ENCODE assay signal across 16 cellular contexts in the genomic region with DNA sequence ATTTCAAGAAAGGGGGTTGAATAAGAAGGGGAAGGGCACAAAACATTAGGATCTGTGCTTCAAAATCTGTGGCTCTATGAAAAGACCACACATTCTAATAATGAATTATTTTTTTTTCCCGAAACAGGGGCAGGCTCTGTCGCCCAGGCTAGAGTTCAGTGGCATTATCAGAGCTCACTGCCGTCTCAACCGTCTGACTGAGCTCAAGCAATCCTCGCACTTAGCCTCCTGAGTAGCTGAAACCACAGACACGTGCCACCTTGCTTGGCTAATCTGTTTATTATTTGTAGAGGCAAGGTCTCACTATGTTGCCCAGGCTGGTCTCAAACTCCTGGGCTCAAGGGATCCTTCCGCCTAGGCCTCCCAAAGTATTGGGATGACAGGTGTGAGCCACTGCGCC. TPM values are rescaled to one million over a fixed set of nuclear protein-coding genes. Genes with fewer than 3 reads are reported as not detected.
A peak's percentile ranks its signal among the peaks of the same experiment; 100 is the strongest.
DNase-seq lines count a peak whose midpoint lies in the region; ATAC-seq, FAIRE-seq and TF ChIP-seq lines count a peak whose summit lies in the region.
"Had no signal": no experiment of that assay in that cellular context is flagged by ENCODE, and none has a peak within 500 bp of the region (broad histone marks: within the 10 kb centered on the region; RNA-seq: fewer than 3 reads in every experiment).

No MANE protein-coding gene starts in this region.

- CTCF ChIA-PET in endothelial cell of umbilical vein (lab: Charles Lee): interaction anchor here (0.7 to 3.6 kb wide), 7 partner anchors 16 to 541 kb away, joined by 3 to 19 read pairs (median 5); no protein-coding TSS in a partner anchor
- CTCF ChIA-PET in CD4-positive, alpha-beta memory T cell (lab: Charles Lee; ENCODE audit: partially characterized antibody): no interaction called here

- H3K27ac ChIP-seq in endothelial cell of umbilical vein (ENCODE audit: insufficient read depth, low read depth, low read length): peak overlapping the region; percentile 66
- no peak overlapping the region for H3K27ac ChIP-seq in CD4-positive, alpha-beta memory T cell (ENCODE audit: low read depth, low read length)
- H3K27ac ChIP-seq: foreskin keratinocyte had no signal

- H3F3A ChIP-seq in Loucy (ENCODE audit: low read depth): no peaks in the 10 kb centered on the region

- no peaks in the 10 kb centered on the region for H3K9me3 ChIP-seq in Loucy (ENCODE audit: insufficient read depth, low read depth, low read length)
- no peaks in the 10 kb centered on the region for H3K9me3 ChIP-seq in endothelial cell of umbilical vein (replicated peaks; ENCODE audit: control insufficient read depth, insufficient read depth, low read length)
- no peaks in the 10 kb centered on the region for H3K9me3 ChIP-seq in CD4-positive, alpha-beta memory T cell (ENCODE audit: control insufficient read depth in 1 of 2, low read length in 2 of 2)
- H3K9me3 ChIP-seq: Caco-2 had no signal

- DNase-seq in Caki2 (ENCODE audit: low read depth): peak; percentile 71
- no peak for DNase-seq in endothelial cell of umbilical vein (ENCODE audit: low read depth, low spot score)
- peak; percentile 85 for DNase-seq in renal cortical epithelial cell (ENCODE audit: low read depth)
- no peak for DNase-seq in CD4-positive, alpha-beta memory T cell
- no peak for DNase-seq in UCSD-AML1 (lab: John Stamatoyannopoulos, UW; ENCODE audit: unreplicated experiment)
- DNase-seq: activated gamma-delta T cell, Caco-2, left cardiac atrium, NCI-H1417 treated with DMSO at 0.1 percent for 48 hours, NCI-H526 treated with DMSO at 0.1 percent for 48 hours, occipital lobe had no signal

- no peak for ATAC-seq in HG02938 (IDR thresholded peaks at IDR 0.05; ENCODE audit: unreplicated experiment)

- in situ Hi-C loops in Caki2 (cut with HindIII; ENCODE audit: low pct_unique_long_range_greater_than_20kb, low sequenced_read_pairs): no loop called here

- dilution Hi-C loops in endothelial cell of umbilical vein (cut with MboI; ENCODE audit: extremely low pct_ligation_motif_present, low sequenced_read_pairs): no loop called here

- no TSS peak for BruUV-seq in endothelial cell of umbilical vein (replicated peaks; lab: Mats Ljungman, UMichigan)

- H3K27me3 Mint-ChIP-seq in CD4-positive, alpha-beta memory T cell: peaks cover 0 to 1% of the 10 kb centered on the region in 2 donors

- TF ChIP-seq CTCF in Loucy (conservative IDR thresholded peaks at IDR 0.05; ENCODE audit: low read length): no peak
- no peak for TF ChIP-seq CTCF in endothelial cell of umbilical vein (IDR thresholded peaks at IDR 0.05; ENCODE audit: extremely low read depth in 1 of 2, insufficient read depth in 1 of 2, low read depth in 1 of 2, low read length in 2 of 2)

- H3K4me1 ChIP-seq in Loucy (ENCODE audit: insufficient read depth, low read length, poor library complexity, severe bottlenecking): peaks cover 22% of the 10 kb centered on the region
- peaks cover 18% of the 10 kb centered on the region for H3K4me1 ChIP-seq in endothelial cell of umbilical vein (ENCODE audit: control insufficient read depth, extremely low read depth, insufficient read depth, low read length)
- H3K4me1 ChIP-seq in CD4-positive, alpha-beta memory T cell (ENCODE audit: insufficient read depth, low read length): peaks cover 17% of the 10 kb centered on the region
- H3K4me1 ChIP-seq: Caco-2 had no signal

- no peak overlapping the region for H3K4me3 ChIP-seq in Loucy (ENCODE audit: low read length, poor library complexity, severe bottlenecking)
- H3K4me3 ChIP-seq in endothelial cell of umbilical vein (replicated peaks in 1 of 3; ENCODE audit: insufficient read depth in 1 of 3, low read depth in 1 of 3, low read length in 3 of 3): no peak overlapping the region
- no peak overlapping the region for H3K4me3 ChIP-seq in CD4-positive, alpha-beta memory T cell (ENCODE audit: low read length in 2 of 2)
- H3K4me3 ChIP-seq: coronary artery had no signal

- no peaks in the 10 kb centered on the region for H4K20me1 ChIP-seq in Loucy (ENCODE audit: insufficient read depth, low read length, poor library complexity, severe bottlenecking)
- no peaks in the 10 kb centered on the region for H4K20me1 ChIP-seq in endothelial cell of umbilical vein (replicated peaks; ENCODE audit: control insufficient read depth, extremely low read depth, insufficient read depth, low read length)

- intact Hi-C loops in endothelial cell of umbilical vein (cut with micrococcal nuclease): no loop called here
- intact Hi-C loops in CD4-positive, alpha-beta memory T cell (cut with micrococcal nuclease): no loop called here

- H3K27me3 ChIP-seq in Loucy (ENCODE audit: insufficient read depth, low read length, poor library complexity, severe bottlenecking): peaks cover 29% of the 10 kb centered on the region
- H3K27me3 ChIP-seq in endothelial cell of umbilical vein (ENCODE audit: control insufficient read depth in 2 of 2, insufficient read depth in 2 of 2, low read length in 2 of 2): no peaks in the 10 kb centered on the region
- H3K27me3 ChIP-seq in CD4-positive, alpha-beta memory T cell (ENCODE audit: insufficient read depth, low read length): no peaks in the 10 kb centered on the region

- no peaks in the 10 kb centered on the region for H3K36me3 ChIP-seq in Loucy (ENCODE audit: insufficient read depth, low read length)
- H3K36me3 ChIP-seq in endothelial cell of umbilical vein (ENCODE audit: control insufficient read depth in 2 of 2, extremely low read depth in 1 of 2, insufficient read depth in 2 of 2, low read length in 2 of 2): no peaks in the 10 kb centered on the region
- peaks cover 3% of the 10 kb centered on the region for H3K36me3 ChIP-seq in CD4-positive, alpha-beta memory T cell (ENCODE audit: insufficient read depth, low read length)

- no peaks in the 10 kb centered on the region for H3K9me2 ChIP-seq in Loucy (replicated peaks; ENCODE audit: low read depth, low read length)

- peak overlapping the region; percentile 62 for H3K4me2 ChIP-seq in Loucy (ENCODE audit: low read depth, low read length, poor library complexity, severe bottlenecking)
- H3K4me2 ChIP-seq in endothelial cell of umbilical vein (ENCODE audit: insufficient read depth, low read length): peak overlapping the region; percentile 17

- POLR2A ChIA-PET in endothelial cell of umbilical vein (lab: Charles Lee): interaction anchor here (1.1 kb wide), 1 partner anchor 9 kb away, joined by 5 read pairs; no protein-coding TSS in a partner anchor
- POLR2A ChIA-PET in CD4-positive, alpha-beta memory T cell (lab: Charles Lee; ENCODE audit: partially characterized antibody): interaction anchor here (0.8 kb wide), 1 partner anchor 34 kb away, joined by 3 read pairs; the partner anchor contains the start of gene ACSL1

- H2AFZ ChIP-seq in Loucy (ENCODE audit: low read length) (no peak overlapping the region), endothelial cell of umbilical vein (ENCODE audit: low read depth, low read length) (no peak overlapping the region)

- H3K79me2 ChIP-seq in Loucy (ENCODE audit: insufficient read depth, low read length) (no peaks in the 10 kb centered on the region), endothelial cell of umbilical vein (ENCODE audit: control insufficient read depth, insufficient read depth, low read length) (no peaks in the 10 kb centered on the region)

- H3K9ac ChIP-seq in Loucy (ENCODE audit: low read depth, low read length, poor library complexity, severe bottlenecking) (no peak overlapping the region), endothelial cell of umbilical vein (replicated peaks; ENCODE audit: extremely low read depth, insufficient read depth, low read length) (peak overlapping the region; percentile 21)

- no peaks in the 10 kb centered on the region for H3K9me1 ChIP-seq in endothelial cell of umbilical vein (replicated peaks; ENCODE audit: control insufficient read depth, extremely low read depth, insufficient read depth, low read length)

- peaks cover 4 to 17% of the 10 kb centered on the region in 2 donors for H3K36me3 Mint-ChIP-seq in CD4-positive, alpha-beta memory T cell

- H3K27ac Mint-ChIP-seq in CD4-positive, alpha-beta memory T cell: no peak overlapping the region

- H3K4me3 Mint-ChIP-seq in CD4-positive, alpha-beta memory T cell: no peak overlapping the region

- H3K4me1 Mint-ChIP-seq in CD4-positive, alpha-beta memory T cell: peaks cover 9 to 20% (median 11%) of the 10 kb centered on the region in 4 donors

- peak; percentile 46 for FAIRE-seq in endothelial cell of umbilical vein (lab: Jason Lieb, UNC)

- H3K9me3 Mint-ChIP-seq in CD4-positive, alpha-beta memory T cell: no peaks in the 10 kb centered on the region
- H3K9me3 Mint-ChIP-seq: stimulated activated naive CD8-positive, alpha-beta T cell treated with anti-CD3 and anti-CD28 coated beads, Interleukin-15, Interleukin-2, amounts not matched to agents 100 ng/mL and 50 ng/mL, for 24 hours had no signal

- TF ChIP-seq POLR2A in endothelial cell of umbilical vein (IDR thresholded peaks at IDR 0.05; ENCODE audit: low read depth, low read length): no peak

RNA-seq across cellular contexts. Expression of gene ACSL1, which starts 33.4 kb away (rescaled TPM):
- total RNA-seq in Caki2 (2014; rRNA removed; shearing (Covaris generic); ENCODE audit: low replicate concordance): 37.8 and 42.8 TPM in 2 replicates
- total RNA-seq in endothelial cell of umbilical vein: 17.7 and 18.9 TPM in 2 replicates
- polyA plus RNA-seq in endothelial cell of umbilical vein: 6.7 and 7.3 TPM in 2 replicates
- 8.4 and 8.8 TPM in 2 replicates for polyA plus RNA-seq in endothelial cell of umbilical vein (2011; cell fraction: cytosol; rRNA removed)
- 13.3 and 13.9 TPM in 2 replicates for polyA plus RNA-seq in endothelial cell of umbilical vein (2011; cell fraction: nucleus; rRNA removed)
- 17.0 and 23.1 TPM in 2 replicates for polyA plus RNA-seq in endothelial cell of umbilical vein (2012)
- polyA minus RNA-seq in endothelial cell of umbilical vein: 23.8 and 29.7 TPM in 2 replicates
- 7.1 TPM for polyA minus RNA-seq in endothelial cell of umbilical vein (2011; cell fraction: cytosol; rRNA and poly(A)+ RNA removed)
- polyA minus RNA-seq in endothelial cell of umbilical vein (2011; cell fraction: nucleus; rRNA and poly(A)+ RNA removed): 9.8 and 12.3 TPM in 2 replicates
- total RNA-seq in renal cortical epithelial cell: 151 and 221 TPM in 2 replicates
- total RNA-seq in CD4-positive, alpha-beta memory T cell: 10 to 100 TPM; 11.5 to 12.9 TPM
- 1 to 10 TPM; 4.0 to 6.8 TPM for polyA plus RNA-seq in CD4-positive, alpha-beta memory T cell

RNA-seq across cellular contexts. Expression of gene CENPU, which starts 58.4 kb away (rescaled TPM):
- total RNA-seq in Caki2 (2014; rRNA removed; shearing (Covaris generic); ENCODE audit: low replicate concordance): 60.4 and 71.5 TPM in 2 replicates
- 35.6 and 37.9 TPM in 2 replicates for total RNA-seq in endothelial cell of umbilical vein
- 5.2 and 7.0 TPM in 2 replicates for polyA plus RNA-seq in endothelial cell of umbilical vein
- polyA plus RNA-seq in endothelial cell of umbilical vein (2011; cell fraction: cytosol; rRNA removed): 18.1 and 19.5 TPM in 2 replicates
- polyA plus RNA-seq in endothelial cell of umbilical vein (2011; cell fraction: nucleus; rRNA removed): 22.5 and 36.5 TPM in 2 replicates
- 9.1 and 22.3 TPM in 2 replicates for polyA plus RNA-seq in endothelial cell of umbilical vein (2012)
- 3.8 TPM in 2 replicates for polyA minus RNA-seq in endothelial cell of umbilical vein
- polyA minus RNA-seq in endothelial cell of umbilical vein (2011; cell fraction: cytosol; rRNA and poly(A)+ RNA removed): 11.8 TPM
- 14.0 and 23.4 TPM in 2 replicates for polyA minus RNA-seq in endothelial cell of umbilical vein (2011; cell fraction: nucleus; rRNA and poly(A)+ RNA removed)
- 2.9 and 17.5 TPM in 2 replicates for total RNA-seq in renal cortical epithelial cell
- total RNA-seq in CD4-positive, alpha-beta memory T cell: 1 to 10 TPM; 2.1 to 2.2 TPM
- 1 to 10 TPM; 4.2 to 4.6 TPM for polyA plus RNA-seq in CD4-positive, alpha-beta memory T cell

Comparison
In these comparisons a context has a peak if more than half of its experiments do, and no peak if none do; other contexts are left out.
1. DNase-seq: peak in Caki2 (single experiment) and renal cortical epithelial cell (single experiment); none in endothelial cell of umbilical vein (single experiment), CD4-positive, alpha-beta memory T cell (0 of 5) and UCSD-AML1 (single experiment).